ENCODE assay signal across 31 cellular contexts in the genomic region with DNA sequence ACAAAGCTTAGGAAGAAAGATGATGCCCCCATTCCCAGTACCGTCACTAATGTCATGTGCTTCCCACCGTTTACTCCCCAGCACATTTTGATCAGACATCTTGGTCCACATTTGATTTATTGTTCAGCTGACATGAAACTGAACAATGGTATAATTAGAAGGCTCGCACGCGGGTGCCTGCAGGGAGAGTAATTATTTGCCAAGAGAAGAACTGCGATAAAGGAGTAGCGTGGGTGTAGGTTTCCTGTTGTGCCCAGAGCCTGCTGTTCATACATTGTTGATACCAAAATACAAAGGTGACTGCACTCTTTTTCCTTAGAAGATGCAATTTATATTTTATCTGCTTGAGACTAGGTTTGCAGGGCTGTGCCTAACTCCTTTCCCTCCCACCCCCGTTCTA.
A peak's percentile ranks its signal among the peaks of the same experiment; 100 is the strongest.
DNase-seq lines count a peak whose midpoint lies in the region; ATAC-seq and TF ChIP-seq lines count a peak whose summit lies in the region.
"Had no signal": no experiment of that assay in that cellular context is flagged by ENCODE, and none has a peak within 500 bp of the region (broad histone marks: within the 10 kb centered on the region; RNA-seq: fewer than 3 reads in every experiment).

No MANE protein-coding gene starts in this region.

- CTCF ChIA-PET in A673 (lab: Charles Lee): no interaction called here
- CTCF ChIA-PET in HEK293T (lab: Yijun Ruan, JAX): interaction anchor here (0.5 to 1.0 kb wide), 2 partner anchors 11 to 240 kb away, joined by 3 to 7 read pairs; no protein-coding TSS in a partner anchor

- no peaks in the 10 kb centered on the region for H3K9me3 Mint-ChIP-seq in activated CD4-positive, alpha-beta T cell treated with anti-CD3 and anti-CD28 coated beads, Interleukin-2, amount 10 ng/mL, durations not matched to agents 24 days and 14 days

- H3K27me3 ChIP-seq in A673 (replicated peaks; ENCODE audit: insufficient read depth, low read depth, low read length, poor library complexity) (no peaks in the 10 kb centered on the region), hepatocyte (no peaks in the 10 kb centered on the region)
- H3K27me3 ChIP-seq: vagina had no signal

- no peaks in the 10 kb centered on the region for H4K20me1 ChIP-seq in hepatocyte (ENCODE audit: insufficient read depth, poor library complexity, severe bottlenecking)

- no peak overlapping the region for H3K4me3 Mint-ChIP-seq in activated CD4-positive, alpha-beta T cell treated with anti-CD3 and anti-CD28 coated beads, Interleukin-2, amount 10 ng/mL, durations not matched to agents 24 days and 14 days
- H3K4me3 Mint-ChIP-seq: activated naive CD8-positive, alpha-beta T cell; B cell; CD8-positive, alpha-beta T cell; immature natural killer cell; memory B cell; stimulated activated naive CD8-positive, alpha-beta T cell treated with anti-CD3 and anti-CD28 coated beads, Interleukin-15, Interleukin-2, amounts not matched to agents 100 ng/mL and 50 ng/mL, for 24 hours had no signal

- peak; percentile 81 for DNase-seq in A673 (ENCODE audit: low spot score)
- no peak for DNase-seq in HEK293T (ENCODE audit: extremely low spot score)
- DNase-seq in NCI-H69 (lab: John Stamatoyannopoulos, UW): peak; percentile 99
- DNase-seq in hepatocyte (ENCODE audit: low spot score): no peak
- DNase-seq in ACHN: no peak
- DNase-seq in activated CD4-positive, alpha-beta T cell treated with anti-CD3 and anti-CD28 coated beads, Interleukin-2, amount 10 ng/mL, durations not matched to agents 24 days and 14 days: no peak
- DNase-seq: activated CD4-positive, alpha-beta T cell treated with anti-CD3 and anti-CD28 coated beads for 4 hours; anterior cingulate cortex; CD8-positive, alpha-beta T cell; immature natural killer cell; MM.1S; NCI-H1694; NCI-H2171; NCI-H526 treated with DMSO at 0.1 percent for 48 hours; posterior cingulate gyrus; right cardiac atrium; SHP77 treated with DMSO at 0.1 percent for 48 hours; stimulated activated CD8-positive, alpha-beta memory T cell treated with anti-CD3 and anti-CD28 coated beads, Interleukin-4, amount 100 ng/mL, for 48 hours; WERI-Rb-1 had no signal

- no TSS peak for BruUV-seq in A673 (replicated peaks; lab: Mats Ljungman, UMichigan)

- POLR2A ChIA-PET in A673 (lab: Charles Lee; ENCODE audit: low non-redundant PET) (no interaction called here), HEK293T (lab: Yijun Ruan, JAX) (no interaction called here)

- intact Hi-C loops in A673 (cut with micrococcal nuclease; ENCODE audit: unreplicated experiment): no loop called here
- intact Hi-C loops in activated CD4-positive, alpha-beta T cell treated with anti-CD3 and anti-CD28 coated beads, Interleukin-2, amount 10 ng/mL, durations not matched to agents 24 days and 14 days (cut with micrococcal nuclease): no loop called here

- TF ChIP-seq CTCF in A673 (conservative IDR thresholded peaks at IDR 0.05; ENCODE audit: low read depth, low read length) (no peak), hepatocyte (IDR thresholded peaks at IDR 0.05; ENCODE audit: poor library complexity) (no peak)

- no peak overlapping the region for H3K27ac ChIP-seq in A673 (ENCODE audit: low read depth, low read length, poor library complexity, severe bottlenecking)
- no peak overlapping the region for H3K27ac ChIP-seq in hepatocyte
- H3K27ac ChIP-seq: A549, neutrophil, thoracic aorta, vagina, WERI-Rb-1 had no signal

- H3K27me3 Mint-ChIP-seq in activated CD4-positive, alpha-beta T cell treated with anti-CD3 and anti-CD28 coated beads, Interleukin-2, amount 10 ng/mL, durations not matched to agents 24 days and 14 days: peaks cover 2% of the 10 kb centered on the region
- H3K27me3 Mint-ChIP-seq: B cell had no signal

- H2AFZ ChIP-seq in hepatocyte: no peak overlapping the region

- H3K4me3 ChIP-seq in A673 (ENCODE audit: low read depth, low read length, poor library complexity, severe bottlenecking) (no peak overlapping the region), hepatocyte (no peak overlapping the region)
- H3K4me3 ChIP-seq: A549, GM12878, thoracic aorta, vagina had no signal

- H3K9me3 ChIP-seq in A673 (ENCODE audit: low read depth, low read length, poor library complexity, severe bottlenecking) (peaks cover 13% of the 10 kb centered on the region), hepatocyte (ENCODE audit: low read depth) (no peaks in the 10 kb centered on the region)
- H3K9me3 ChIP-seq: neutrophil, thoracic aorta had no signal

- no peaks in the 10 kb centered on the region for H3K9me2 ChIP-seq in hepatocyte (replicated peaks; ENCODE audit: insufficient read depth)

- H3K36me3 ChIP-seq in A673 (ENCODE audit: insufficient read depth, low read length, poor library complexity, severe bottlenecking) (no peaks in the 10 kb centered on the region), hepatocyte (replicated peaks; ENCODE audit: insufficient read depth, low read depth) (no peaks in the 10 kb centered on the region)
- H3K36me3 ChIP-seq: neutrophil, thoracic aorta, vagina, WERI-Rb-1 had no signal

- no peaks in the 10 kb centered on the region for H3K4me1 Mint-ChIP-seq in activated CD4-positive, alpha-beta T cell treated with anti-CD3 and anti-CD28 coated beads, Interleukin-2, amount 10 ng/mL, durations not matched to agents 24 days and 14 days
- H3K4me1 Mint-ChIP-seq: B cell, immature natural killer cell, memory B cell had no signal

- no peak overlapping the region for H3K27ac Mint-ChIP-seq in activated CD4-positive, alpha-beta T cell treated with anti-CD3 and anti-CD28 coated beads, Interleukin-2, amount 10 ng/mL, durations not matched to agents 24 days and 14 days
- H3K27ac Mint-ChIP-seq: activated naive CD8-positive, alpha-beta T cell; B cell; CD8-positive, alpha-beta T cell; immature natural killer cell; memory B cell; stimulated activated naive CD8-positive, alpha-beta T cell treated with anti-CD3 and anti-CD28 coated beads, Interleukin-15, Interleukin-2, amounts not matched to agents 100 ng/mL and 50 ng/mL, for 24 hours had no signal

- in situ Hi-C loops in ACHN (cut with HindIII; ENCODE audit: low pct_ligation_motif_present, low pct_unique_long_range_greater_than_20kb, low sequenced_read_pairs): no loop called here

- H3K4me1 ChIP-seq in A673 (ENCODE audit: insufficient read depth, low read length, poor library complexity, severe bottlenecking) (peaks cover 8% of the 10 kb centered on the region), hepatocyte (ENCODE audit: insufficient read depth) (no peaks in the 10 kb centered on the region)
- H3K4me1 ChIP-seq: A549, vagina had no signal

- H3K4me2 ChIP-seq in hepatocyte: peak overlapping the region; percentile 23
- H3K4me2 ChIP-seq: A549 had no signal

- ATAC-seq in HG03571 (IDR thresholded peaks at IDR 0.05; ENCODE audit: unreplicated experiment) (no peak), HG02981 (IDR thresholded peaks at IDR 0.05; ENCODE audit: unreplicated experiment) (no peak)
- ATAC-seq: A549; CD8-positive, alpha-beta T cell; GM12878; left lobe of liver; right cardiac atrium had no signal

- WGBS in hepatocyte (ENCODE audit: low lambda C conversion rate, missing lambda C conversion rate): 43% methylated on average over 8 of the region's 8 CpGs

- H3K79me2 ChIP-seq in hepatocyte: no peaks in the 10 kb centered on the region

- H3K36me3 Mint-ChIP-seq in activated CD4-positive, alpha-beta T cell treated with anti-CD3 and anti-CD28 coated beads, Interleukin-2, amount 10 ng/mL, durations not matched to agents 24 days and 14 days (ENCODE audit: low read depth): no peaks in the 10 kb centered on the region
- H3K36me3 Mint-ChIP-seq: CD8-positive, alpha-beta T cell; immature natural killer cell; memory B cell had no signal

TF ChIP-seq in HEK293T, 16 proteins besides CTCF, POLR2A, EP300 and RAD21:
- no peak for TF ChIP-seq SP1 (IDR thresholded peaks at IDR 0.05)
- TF ChIP-seq, protein P1, sequence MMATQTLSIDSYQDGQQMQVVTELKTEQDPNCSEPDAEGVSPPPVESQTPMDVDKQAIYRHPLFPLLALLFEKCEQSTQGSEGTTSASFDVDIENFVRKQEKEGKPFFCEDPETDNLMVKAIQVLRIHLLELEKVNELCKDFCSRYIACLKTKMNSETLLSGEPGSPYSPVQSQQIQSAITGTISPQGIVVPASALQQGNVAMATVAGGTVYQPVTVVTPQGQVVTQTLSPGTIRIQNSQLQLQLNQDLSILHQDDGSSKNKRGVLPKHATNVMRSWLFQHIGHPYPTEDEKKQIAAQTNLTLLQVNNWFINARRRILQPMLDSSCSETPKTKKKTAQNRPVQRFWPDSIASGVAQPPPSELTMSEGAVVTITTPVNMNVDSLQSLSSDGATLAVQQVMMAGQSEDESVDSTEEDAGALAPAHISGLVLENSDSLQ (IDR thresholded peaks at IDR 0.05): peak; percentile 88

Comparison
In these comparisons a context has a peak if more than half of its experiments do, and no peak if none do; other contexts are left out.
1. DNase-seq: peak in A673 (single experiment) and NCI-H69 (single experiment); none in HEK293T (single experiment), hepatocyte (single experiment), ACHN (single experiment) and activated CD4-positive, alpha-beta T cell treated with anti-CD3 and anti-CD28 coated beads, Interleukin-2, amount 10 ng/mL, durations not matched to agents 24 days and 14 days (single experiment).